17 cellular contexts compared by ENCODE assay signal in the genomic region with DNA sequence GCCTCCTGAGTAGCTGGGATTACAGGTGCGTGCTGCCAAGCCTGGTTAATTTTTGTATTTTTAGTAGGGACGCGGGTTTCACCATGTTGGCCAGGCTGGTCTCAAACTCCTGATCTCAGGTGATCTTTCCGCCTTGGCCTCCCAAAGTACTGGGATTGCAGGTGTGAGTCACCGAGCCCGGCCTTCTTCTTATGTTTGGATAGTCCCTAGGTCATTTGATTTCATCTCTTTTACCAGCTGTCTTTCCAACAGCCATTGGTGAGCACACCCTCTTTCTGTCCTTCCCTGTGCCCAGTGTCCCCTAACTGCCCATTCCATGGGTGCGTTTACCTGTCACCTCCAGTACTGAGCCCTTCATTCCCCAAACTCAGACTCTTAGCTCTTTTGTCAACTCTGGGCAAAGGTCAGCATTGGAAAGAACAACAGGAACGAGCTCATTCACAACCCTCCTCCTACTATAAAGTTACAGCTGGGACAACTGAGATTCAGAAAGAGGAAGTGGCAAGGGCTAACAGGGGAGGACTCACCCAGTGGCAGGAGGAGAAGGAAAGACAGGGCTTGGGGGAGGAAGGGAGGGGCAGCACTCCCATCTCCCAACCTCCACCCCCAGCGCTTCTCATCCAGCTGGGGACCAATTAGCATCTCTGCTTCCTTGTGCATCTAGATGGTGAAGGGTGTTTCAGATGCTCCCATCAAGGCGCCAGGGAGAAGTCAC. TPM values are rescaled to one million over a fixed set of nuclear protein-coding genes. Genes with fewer than 3 reads are reported as not detected.
DNase-seq lines count a peak whose midpoint lies in the region; ATAC-seq and TF ChIP-seq lines count a peak whose summit lies in the region.
"Had no signal": no experiment of that assay in that cellular context is flagged by ENCODE, and none has a peak within 500 bp of the region (broad histone marks: within the 10 kb centered on the region; RNA-seq: fewer than 3 reads in every experiment).

No MANE protein-coding gene starts in this region.

- H3K4me1 Mint-ChIP-seq in activated B cell treated with CpG ODN at 0.5 μM for 24 hours = peaks cover 7% of the 10 kb centered on the region
- H3K4me1 Mint-ChIP-seq in naive thymus-derived CD4-positive, alpha-beta T cell = peaks cover 4 to 11% (median 5%) of the 10 kb centered on the region in 7 donors
- H3K4me1 Mint-ChIP-seq in activated T-helper 1 cell treated with anti-CD3 and anti-CD28 coated beads, Interleukin-12 subunit alpha, Interleukin-12 subunit beta, Interleukin-2, Interleukin-4 antibody, amounts not matched to agents 30 ng/mL and 10 ng/mL and 1 ng/mL, durations not matched to agents 14 hours and 24 hours and 36 hours (ENCODE audit: low read depth) = peaks cover 7% of the 10 kb centered on the region

- no peak overlapping the region for H3K4me2 ChIP-seq in DND-41 (ENCODE audit: insufficient read depth, low read length)
- H3K4me2 ChIP-seq: smooth muscle cell had no signal

- POLR2A ChIA-PET in activated B cell treated with CpG ODN at 0.5 μM for 24 hours (lab: Charles Lee) = no interaction called here
- POLR2A ChIA-PET in naive thymus-derived CD4-positive, alpha-beta T cell (lab: Charles Lee) = no interaction called here

- no peaks in the 10 kb centered on the region for H3K4me1 ChIP-seq in DND-41 (ENCODE audit: insufficient read depth, low read length)
- no peaks in the 10 kb centered on the region for H3K4me1 ChIP-seq in naive thymus-derived CD4-positive, alpha-beta T cell (ENCODE audit: control insufficient read depth in 2 of 2, insufficient read depth in 2 of 2, low read length in 2 of 2)

- TF ChIP-seq CTCF in DND-41 (IDR thresholded peaks at IDR 0.05; ENCODE audit: borderline replicate concordance, extremely low read depth, low read length, poor library complexity, severe bottlenecking) = no peak
- TF ChIP-seq CTCF in activated B cell treated with CpG ODN at 0.5 μM for 24 hours (IDR thresholded peaks at IDR 0.05) = no peak

- H3K9ac ChIP-seq in DND-41 (ENCODE audit: low read depth, low read length) = no peak overlapping the region

- no peak overlapping the region for H3K4me3 ChIP-seq in DND-41 (ENCODE audit: low read depth in 1 of 2, low read length in 2 of 2)
- H3K4me3 ChIP-seq in naive thymus-derived CD4-positive, alpha-beta T cell (ENCODE audit: low read length) = no peak overlapping the region
- H3K4me3 ChIP-seq: MG63, smooth muscle cell had no signal

- no peaks in the 10 kb centered on the region for H3K36me3 Mint-ChIP-seq in activated B cell treated with CpG ODN at 0.5 μM for 24 hours (ENCODE audit: low read depth)
- H3K36me3 Mint-ChIP-seq in naive thymus-derived CD4-positive, alpha-beta T cell = peaks cover 0 to 5% (median 0%) of the 10 kb centered on the region in 5 donors
- H3K36me3 Mint-ChIP-seq in activated T-helper 1 cell treated with anti-CD3 and anti-CD28 coated beads, Interleukin-12 subunit alpha, Interleukin-12 subunit beta, Interleukin-2, Interleukin-4 antibody, amounts not matched to agents 30 ng/mL and 10 ng/mL and 1 ng/mL, durations not matched to agents 14 hours and 24 hours and 36 hours (ENCODE audit: low read depth) = no peaks in the 10 kb centered on the region
- H3K36me3 Mint-ChIP-seq: activated CD4-positive, alpha-beta memory T cell treated with anti-CD3 and anti-CD28 coated beads for 36 hours; CD4-positive, alpha-beta memory T cell had no signal

- no peaks in the 10 kb centered on the region for H3K36me3 ChIP-seq in DND-41 (ENCODE audit: insufficient read depth, low read length)
- no peaks in the 10 kb centered on the region for H3K36me3 ChIP-seq in naive thymus-derived CD4-positive, alpha-beta T cell (ENCODE audit: control insufficient read depth in 2 of 3, insufficient read depth in 3 of 3, low read length in 3 of 3)
- H3K36me3 ChIP-seq: MG63 had no signal

- no peaks in the 10 kb centered on the region for H3K9me3 Mint-ChIP-seq in activated B cell treated with CpG ODN at 0.5 μM for 24 hours
- H3K9me3 Mint-ChIP-seq in naive thymus-derived CD4-positive, alpha-beta T cell = no peaks in the 10 kb centered on the region
- H3K9me3 Mint-ChIP-seq in activated T-helper 1 cell treated with anti-CD3 and anti-CD28 coated beads, Interleukin-12 subunit alpha, Interleukin-12 subunit beta, Interleukin-2, Interleukin-4 antibody, amounts not matched to agents 30 ng/mL and 10 ng/mL and 1 ng/mL, durations not matched to agents 14 hours and 24 hours and 36 hours = no peaks in the 10 kb centered on the region
- H3K9me3 Mint-ChIP-seq: activated CD4-positive, alpha-beta memory T cell treated with anti-CD3 and anti-CD28 coated beads for 36 hours; CD4-positive, alpha-beta memory T cell had no signal

- no peaks in the 10 kb centered on the region for H4K20me1 ChIP-seq in DND-41 (ENCODE audit: insufficient read depth, low read length)

- ATAC-seq in DND-41 (ENCODE audit: insufficient read depth, low read depth) (0 out of 3 replicates have a peak, but pooled peaks have one; percentile 42), activated B cell treated with CpG ODN at 0.5 μM for 24 hours (ENCODE audit: low read depth) (peak; percentile 40), GM21737 (IDR thresholded peaks at IDR 0.05; ENCODE audit: unreplicated experiment) (no peak)
- peak; percentile 61 for ATAC-seq in naive thymus-derived CD4-positive, alpha-beta T cell

- H3K27ac ChIP-seq in DND-41 (ENCODE audit: low read length) = no peak overlapping the region
- no peak overlapping the region for H3K27ac ChIP-seq in naive thymus-derived CD4-positive, alpha-beta T cell (ENCODE audit: low read depth, low read length)

- H3K27me3 ChIP-seq in DND-41 (ENCODE audit: insufficient read depth, low read length, poor library complexity) = no peaks in the 10 kb centered on the region
- no peaks in the 10 kb centered on the region for H3K27me3 ChIP-seq in naive thymus-derived CD4-positive, alpha-beta T cell (ENCODE audit: control insufficient read depth in 2 of 2, insufficient read depth in 2 of 2, low read length in 2 of 2)
- H3K27me3 ChIP-seq: MG63 had no signal

- DNase-seq in DND-41 (no peak), Kasumi-1 (lab: John Stamatoyannopoulos, UW) (peak; percentile 94 to 96), activated B cell treated with CpG ODN at 0.5 μM for 24 hours (no peak), T-helper 9 cell (no peak), 8988T (no peak)
- no peak for DNase-seq in naive thymus-derived CD4-positive, alpha-beta T cell
- no peak for DNase-seq in activated T-helper 1 cell treated with anti-CD3 and anti-CD28 coated beads, Interleukin-12 subunit alpha, Interleukin-12 subunit beta, Interleukin-2, Interleukin-4 antibody, amounts not matched to agents 30 ng/mL and 10 ng/mL and 1 ng/mL, durations not matched to agents 14 hours and 24 hours and 36 hours (ENCODE audit: low spot score)
- DNase-seq: activated CD4-positive, alpha-beta memory T cell treated with anti-CD3 and anti-CD28 coated beads for 36 hours; activated naive CD4-positive, alpha-beta T cell; CD4-positive, alpha-beta memory T cell; central memory CD4-positive, alpha-beta T cell; erythroblast; MG63; NCI-H510A treated with DMSO at 0.1 percent for 48 hours; SW 1271 had no signal

- peak overlapping the region; percentile 25 for H3K4me3 Mint-ChIP-seq in activated B cell treated with CpG ODN at 0.5 μM for 24 hours
- peak overlapping the region in 2 of 10 donors; percentile 18 to 30 for H3K4me3 Mint-ChIP-seq in naive thymus-derived CD4-positive, alpha-beta T cell
- no peak overlapping the region for H3K4me3 Mint-ChIP-seq in activated T-helper 1 cell treated with anti-CD3 and anti-CD28 coated beads, Interleukin-12 subunit alpha, Interleukin-12 subunit beta, Interleukin-2, Interleukin-4 antibody, amounts not matched to agents 30 ng/mL and 10 ng/mL and 1 ng/mL, durations not matched to agents 14 hours and 24 hours and 36 hours
- H3K4me3 Mint-ChIP-seq: activated CD4-positive, alpha-beta memory T cell treated with anti-CD3 and anti-CD28 coated beads for 36 hours; CD4-positive, alpha-beta memory T cell had no signal

- H3K27ac Mint-ChIP-seq in activated B cell treated with CpG ODN at 0.5 μM for 24 hours = peak overlapping the region; percentile 0
- H3K27ac Mint-ChIP-seq in naive thymus-derived CD4-positive, alpha-beta T cell = no peak overlapping the region
- H3K27ac Mint-ChIP-seq in activated T-helper 1 cell treated with anti-CD3 and anti-CD28 coated beads, Interleukin-12 subunit alpha, Interleukin-12 subunit beta, Interleukin-2, Interleukin-4 antibody, amounts not matched to agents 30 ng/mL and 10 ng/mL and 1 ng/mL, durations not matched to agents 14 hours and 24 hours and 36 hours = no peak overlapping the region
- H3K27ac Mint-ChIP-seq: activated CD4-positive, alpha-beta memory T cell treated with anti-CD3 and anti-CD28 coated beads for 36 hours had no signal

- intact Hi-C loops in activated B cell treated with CpG ODN at 0.5 μM for 24 hours (cut with micrococcal nuclease) = no loop called here
- intact Hi-C loops in naive thymus-derived CD4-positive, alpha-beta T cell (cut with micrococcal nuclease) = no loop called here
- intact Hi-C loops in activated T-helper 1 cell treated with anti-CD3 and anti-CD28 coated beads, Interleukin-12 subunit alpha, Interleukin-12 subunit beta, Interleukin-2, Interleukin-4 antibody, amounts not matched to agents 30 ng/mL and 10 ng/mL and 1 ng/mL, durations not matched to agents 14 hours and 24 hours and 36 hours (cut with micrococcal nuclease) = no loop called here

- H2AFZ ChIP-seq in DND-41 (ENCODE audit: low read depth, low read length) = no peak overlapping the region

- H3K27me3 Mint-ChIP-seq in activated B cell treated with CpG ODN at 0.5 μM for 24 hours = no peaks in the 10 kb centered on the region
- no peaks in the 10 kb centered on the region for H3K27me3 Mint-ChIP-seq in naive thymus-derived CD4-positive, alpha-beta T cell
- no peaks in the 10 kb centered on the region for H3K27me3 Mint-ChIP-seq in activated T-helper 1 cell treated with anti-CD3 and anti-CD28 coated beads, Interleukin-12 subunit alpha, Interleukin-12 subunit beta, Interleukin-2, Interleukin-4 antibody, amounts not matched to agents 30 ng/mL and 10 ng/mL and 1 ng/mL, durations not matched to agents 14 hours and 24 hours and 36 hours (ENCODE audit: insufficient read depth)
- H3K27me3 Mint-ChIP-seq: activated CD4-positive, alpha-beta memory T cell treated with anti-CD3 and anti-CD28 coated beads for 36 hours; CD4-positive, alpha-beta memory T cell had no signal

- no peaks in the 10 kb centered on the region for H3K79me2 ChIP-seq in DND-41 (ENCODE audit: insufficient read depth, low read length)

- CTCF ChIA-PET in activated B cell treated with CpG ODN at 0.5 μM for 24 hours (lab: Charles Lee) = no interaction called here
- CTCF ChIA-PET in naive thymus-derived CD4-positive, alpha-beta T cell (lab: Charles Lee) = interaction anchor here (0.8 kb wide), 1 partner anchor 70 kb away, joined by 3 read pairs; no protein-coding TSS in a partner anchor

- H3K9me3 ChIP-seq in DND-41 (ENCODE audit: insufficient read depth, low read length, severe bottlenecking) = no peaks in the 10 kb centered on the region
- no peaks in the 10 kb centered on the region for H3K9me3 ChIP-seq in naive thymus-derived CD4-positive, alpha-beta T cell (ENCODE audit: control insufficient read depth in 2 of 3, low read length in 3 of 3)
- H3K9me3 ChIP-seq: MG63 had no signal

RNA-seq across cellular contexts. Expression of a gene that starts 5.6 kb away (rescaled TPM):
- 0.55 TPM in 1 of 2 replicates, not detected in the other for total RNA-seq in activated B cell treated with CpG ODN at 0.5 μM for 24 hours
- total RNA-seq in naive thymus-derived CD4-positive, alpha-beta T cell = under 1 TPM in 1 of 5 experiments, not detected in 4; 0.24 TPM
- under 1 TPM in 1 of 2 donors, not detected in 1; 0.35 TPM for polyA plus RNA-seq in naive thymus-derived CD4-positive, alpha-beta T cell
- 0.64 and 0.73 TPM in 2 replicates for total RNA-seq in activated T-helper 1 cell treated with anti-CD3 and anti-CD28 coated beads, Interleukin-12 subunit alpha, Interleukin-12 subunit beta, Interleukin-2, Interleukin-4 antibody, amounts not matched to agents 30 ng/mL and 10 ng/mL and 1 ng/mL, durations not matched to agents 14 hours and 24 hours and 36 hours
- total RNA-seq: CD4-positive, alpha-beta memory T cell had no signal

RNA-seq across cellular contexts. Expression of a gene that starts 20.8 kb away (rescaled TPM):
- total RNA-seq in activated B cell treated with CpG ODN at 0.5 μM for 24 hours = 0.91 and 2.9 TPM in 2 replicates
- total RNA-seq in naive thymus-derived CD4-positive, alpha-beta T cell = 10 to 100 TPM in 1 of 5 experiments, 1 to 10 TPM in 4; 2.6 to 16.7 (median 5.3) TPM
- polyA plus RNA-seq in naive thymus-derived CD4-positive, alpha-beta T cell = 10 to 100 TPM in 1 of 2 donors, 1 to 10 TPM in 1; 9.9 to 10.7 TPM
- total RNA-seq in activated T-helper 1 cell treated with anti-CD3 and anti-CD28 coated beads, Interleukin-12 subunit alpha, Interleukin-12 subunit beta, Interleukin-2, Interleukin-4 antibody, amounts not matched to agents 30 ng/mL and 10 ng/mL and 1 ng/mL, durations not matched to agents 14 hours and 24 hours and 36 hours = 4.0 and 4.2 TPM in 2 replicates

RNA-seq across cellular contexts. Expression of a gene that starts 45.1 kb away (rescaled TPM):
- 70.5 and 71.1 TPM in 2 replicates for total RNA-seq in activated B cell treated with CpG ODN at 0.5 μM for 24 hours
- 10 to 100 TPM; 27.7 to 98.3 (median 39.6) TPM for total RNA-seq in naive thymus-derived CD4-positive, alpha-beta T cell
- 1 to 10 TPM; 1.4 to 1.6 TPM for polyA plus RNA-seq in naive thymus-derived CD4-positive, alpha-beta T cell
- 165 and 167 TPM in 2 replicates for total RNA-seq in activated T-helper 1 cell treated with anti-CD3 and anti-CD28 coated beads, Interleukin-12 subunit alpha, Interleukin-12 subunit beta, Interleukin-2, Interleukin-4 antibody, amounts not matched to agents 30 ng/mL and 10 ng/mL and 1 ng/mL, durations not matched to agents 14 hours and 24 hours and 36 hours

RNA-seq across cellular contexts. Expression of a gene that starts 57.6 kb away (rescaled TPM):
- 41.2 and 45.8 TPM in 2 replicates for total RNA-seq in activated B cell treated with CpG ODN at 0.5 μM for 24 hours
- total RNA-seq in naive thymus-derived CD4-positive, alpha-beta T cell = 10 to 100 TPM; 31.0 to 44.8 (median 41.2) TPM
- 10 to 100 TPM; 12.0 to 18.8 TPM for polyA plus RNA-seq in naive thymus-derived CD4-positive, alpha-beta T cell
- total RNA-seq in activated T-helper 1 cell treated with anti-CD3 and anti-CD28 coated beads, Interleukin-12 subunit alpha, Interleukin-12 subunit beta, Interleukin-2, Interleukin-4 antibody, amounts not matched to agents 30 ng/mL and 10 ng/mL and 1 ng/mL, durations not matched to agents 14 hours and 24 hours and 36 hours = 26.4 and 28.0 TPM in 2 replicates

Comparison
In these comparisons a context has a peak if more than half of its experiments do, and no peak if none do; other contexts are left out.
1. DNase-seq: peak in Kasumi-1 (2 of 2); none in DND-41 (single experiment), activated B cell treated with CpG ODN at 0.5 μM for 24 hours (single experiment), naive thymus-derived CD4-positive, alpha-beta T cell (0 of 9), activated T-helper 1 cell treated with anti-CD3 and anti-CD28 coated beads, Interleukin-12 subunit alpha, Interleukin-12 subunit beta, Interleukin-2, Interleukin-4 antibody, amounts not matched to agents 30 ng/mL and 10 ng/mL and 1 ng/mL, durations not matched to agents 14 hours and 24 hours and 36 hours (single experiment), T-helper 9 cell (single experiment) and 8988T (single experiment).